18 cellular contexts compared by ENCODE assay signal in the genomic region with DNA sequence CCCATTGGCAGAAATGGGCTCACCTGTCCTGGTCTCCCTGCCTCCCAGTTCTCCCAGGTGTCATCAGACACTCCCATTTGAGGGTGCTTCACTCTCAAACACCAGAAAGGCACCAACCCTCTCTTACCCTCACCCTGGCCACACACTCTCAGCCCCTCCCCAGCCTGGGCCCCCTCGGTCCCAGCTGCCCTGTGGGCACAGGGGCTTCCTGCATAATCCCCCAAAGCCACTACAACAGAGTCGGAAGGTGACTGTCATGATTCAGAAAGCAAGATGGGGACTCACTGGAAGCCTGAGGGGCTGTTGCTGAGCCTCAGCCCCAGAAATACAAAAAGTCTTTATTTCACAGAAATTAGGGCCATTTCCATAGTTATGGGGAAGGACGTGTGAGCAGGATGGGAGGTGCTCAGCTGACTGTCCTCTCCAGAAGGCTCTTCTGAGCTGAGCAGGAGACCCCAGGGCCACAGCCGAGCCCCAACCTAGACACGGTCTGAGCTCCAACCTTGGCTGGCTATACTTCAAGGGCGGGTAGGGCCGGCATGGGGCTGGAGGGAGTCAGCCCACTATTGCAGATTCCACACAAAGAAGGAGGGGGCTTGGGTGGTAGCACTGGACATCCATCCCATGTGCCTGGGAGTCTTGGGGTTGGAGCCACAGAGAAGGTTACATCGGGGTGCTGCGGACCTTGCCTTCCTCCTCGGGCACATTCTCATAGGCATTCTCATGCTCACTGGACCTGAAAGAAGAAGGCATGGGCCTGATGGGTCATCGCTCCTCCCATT. TPM values are rescaled to one million over a fixed set of nuclear protein-coding genes. Genes with fewer than 3 reads are reported as not detected.
A peak's percentile ranks its signal among the peaks of the same experiment; 100 is the strongest.
DNase-seq lines count a peak whose midpoint lies in the region; ATAC-seq and TF ChIP-seq lines count a peak whose summit lies in the region.
"Had no signal": no experiment of that assay in that cellular context is flagged by ENCODE, and none has a peak within 500 bp of the region (broad histone marks: within the 10 kb centered on the region; RNA-seq: fewer than 3 reads in every experiment).

No MANE protein-coding gene starts in this region.

- 85% methylated on average over 9 of the region's 11 CpGs for WGBS in esophagus muscularis mucosa

- DNase-seq in activated CD8-positive, alpha-beta T cell treated with anti-CD3 and anti-CD28 coated beads, Interleukin-2, amount 10 ng/mL, durations not matched to agents 7 days and 5 days = peak; percentile 19
- DNase-seq in activated CD8-positive, alpha-beta T cell treated with anti-CD3 and anti-CD28 coated beads for 36 hours = no peak
- peak; percentile 35 for DNase-seq in H7
- DNase-seq in esophagus muscularis mucosa (ENCODE audit: extremely low spot score) = peak; percentile 82
- DNase-seq in osteocyte (ENCODE audit: extremely low spot score, unreplicated experiment) = peak; percentile 63
- no peak for DNase-seq in WERI-Rb-1
- no peak for DNase-seq in colonic mucosa
- DNase-seq in T-helper 9 cell = no peak
- DNase-seq: BE2C; CD4-positive, alpha-beta T cell; DMS79; GOT3; KBM-7; MV-4-11; NCI-H1694 treated with DMSO at 0.1 percent for 48 hours; NCI-H748 treated with DMSO at 0.1 percent for 48 hours; SHP77 treated with DMSO at 0.1 percent for 48 hours had no signal

- H3K27me3 Mint-ChIP-seq in activated CD8-positive, alpha-beta T cell treated with anti-CD3 and anti-CD28 coated beads, Interleukin-2, amount 10 ng/mL, durations not matched to agents 7 days and 5 days (ENCODE audit: low read depth) = peaks cover 18% of the 10 kb centered on the region
- H3K27me3 Mint-ChIP-seq in activated CD8-positive, alpha-beta T cell treated with anti-CD3 and anti-CD28 coated beads for 36 hours = peaks cover 21% of the 10 kb centered on the region
- H3K27me3 Mint-ChIP-seq in osteocyte (ENCODE audit: unreplicated experiment) = peaks cover 5% of the 10 kb centered on the region

- TF ChIP-seq EP300 in esophagus muscularis mucosa (IDR thresholded peaks at IDR 0.05) = no peak

- no peak for TF ChIP-seq CTCF in activated CD8-positive, alpha-beta T cell treated with anti-CD3 and anti-CD28 coated beads for 36 hours (IDR thresholded peaks at IDR 0.05)
- TF ChIP-seq CTCF in esophagus muscularis mucosa (IDR thresholded peaks at IDR 0.05) (no peak), osteocyte (IDR thresholded peaks at IDR 0.05) (no peak), WERI-Rb-1 (IDR thresholded peaks at IDR 0.05; ENCODE audit: low read depth, low read length) (no peak), colonic mucosa (IDR thresholded peaks at IDR 0.05) (no peak)

- intact Hi-C loops in activated CD8-positive, alpha-beta T cell treated with anti-CD3 and anti-CD28 coated beads for 36 hours (cut with micrococcal nuclease) = no loop called here
- intact Hi-C loops in esophagus muscularis mucosa (cut with DNase I) = no loop called here
- intact Hi-C loops in colonic mucosa (cut with DNase I) = loop anchor here (10.0 kb wide), 1 partner anchor 241 kb away; no protein-coding TSS in a partner anchor

- peaks cover 22% of the 10 kb centered on the region for H3K27me3 ChIP-seq in H7 (ENCODE audit: control insufficient read depth, insufficient read depth, low read length)
- peaks cover 0 to 39% (median 0%) of the 10 kb centered on the region in 4 donors for H3K27me3 ChIP-seq in esophagus muscularis mucosa
- H3K27me3 ChIP-seq in WERI-Rb-1 (ENCODE audit: insufficient read depth, low read depth, severe bottlenecking) = no peaks in the 10 kb centered on the region
- H3K27me3 ChIP-seq in colonic mucosa = no peaks in the 10 kb centered on the region
- H3K27me3 ChIP-seq: BE2C had no signal

- no peak for ATAC-seq in activated CD8-positive, alpha-beta T cell treated with anti-CD3 and anti-CD28 coated beads, Interleukin-2, amount 10 ng/mL, durations not matched to agents 7 days and 5 days
- no peak for ATAC-seq in activated CD8-positive, alpha-beta T cell treated with anti-CD3 and anti-CD28 coated beads for 36 hours

- POLR2A ChIA-PET in activated CD8-positive, alpha-beta T cell treated with anti-CD3 and anti-CD28 coated beads, Interleukin-2, amount 10 ng/mL, durations not matched to agents 7 days and 5 days (lab: Charles Lee) = no interaction called here
- POLR2A ChIA-PET in activated CD8-positive, alpha-beta T cell treated with anti-CD3 and anti-CD28 coated beads for 36 hours (lab: Charles Lee) = no interaction called here

- H3K4me1 Mint-ChIP-seq in activated CD8-positive, alpha-beta T cell treated with anti-CD3 and anti-CD28 coated beads, Interleukin-2, amount 10 ng/mL, durations not matched to agents 7 days and 5 days (ENCODE audit: low read depth) = peaks cover 8% of the 10 kb centered on the region
- H3K4me1 Mint-ChIP-seq in activated CD8-positive, alpha-beta T cell treated with anti-CD3 and anti-CD28 coated beads for 36 hours (ENCODE audit: low read depth) = peaks cover 6% of the 10 kb centered on the region
- H3K4me1 Mint-ChIP-seq in osteocyte (ENCODE audit: unreplicated experiment) = peaks cover 12% of the 10 kb centered on the region

- no peaks in the 10 kb centered on the region for H3K36me3 Mint-ChIP-seq in activated CD8-positive, alpha-beta T cell treated with anti-CD3 and anti-CD28 coated beads, Interleukin-2, amount 10 ng/mL, durations not matched to agents 7 days and 5 days (ENCODE audit: low read depth)
- H3K36me3 Mint-ChIP-seq in activated CD8-positive, alpha-beta T cell treated with anti-CD3 and anti-CD28 coated beads for 36 hours (ENCODE audit: low read depth) = no peaks in the 10 kb centered on the region
- H3K36me3 Mint-ChIP-seq in osteocyte (ENCODE audit: unreplicated experiment) = no peaks in the 10 kb centered on the region

- H3K4me1 ChIP-seq in esophagus muscularis mucosa (peaks cover 15 to 19% (median 17%) of the 10 kb centered on the region in 4 donors), colonic mucosa (peaks cover under 1% of the 10 kb centered on the region)
- H3K4me1 ChIP-seq: BE2C had no signal

- H3K27ac Mint-ChIP-seq in activated CD8-positive, alpha-beta T cell treated with anti-CD3 and anti-CD28 coated beads, Interleukin-2, amount 10 ng/mL, durations not matched to agents 7 days and 5 days = no peak overlapping the region
- H3K27ac Mint-ChIP-seq in activated CD8-positive, alpha-beta T cell treated with anti-CD3 and anti-CD28 coated beads for 36 hours = no peak overlapping the region
- H3K27ac Mint-ChIP-seq in osteocyte (ENCODE audit: unreplicated experiment) = no peak overlapping the region
- H3K27ac Mint-ChIP-seq: CD4-positive, alpha-beta T cell had no signal

- CTCF ChIA-PET in activated CD8-positive, alpha-beta T cell treated with anti-CD3 and anti-CD28 coated beads, Interleukin-2, amount 10 ng/mL, durations not matched to agents 7 days and 5 days (lab: Charles Lee) = interaction anchor here (0.8 to 3.8 kb wide), 3 partner anchors 8 to 11 kb away, joined by 3 to 19 read pairs (median 4); no protein-coding TSS in a partner anchor
- CTCF ChIA-PET in activated CD8-positive, alpha-beta T cell treated with anti-CD3 and anti-CD28 coated beads for 36 hours (lab: Charles Lee) = interaction anchor here (1.2 to 3.1 kb wide), 4 partner anchors 8 to 254 kb away, joined by 3 to 26 read pairs (median 5); partner anchors contain the start of gene FOXD2

- H3K4me3 ChIP-seq in H7 (ENCODE audit: insufficient read depth, low read depth, low read length) = no peak overlapping the region
- H3K4me3 ChIP-seq in esophagus muscularis mucosa = no peak overlapping the region
- H3K4me3 ChIP-seq in WERI-Rb-1 (ENCODE audit: low read depth, low read length) = no peak overlapping the region
- no peak overlapping the region for H3K4me3 ChIP-seq in colonic mucosa

- no peaks in the 10 kb centered on the region for H3K9me3 Mint-ChIP-seq in activated CD8-positive, alpha-beta T cell treated with anti-CD3 and anti-CD28 coated beads, Interleukin-2, amount 10 ng/mL, durations not matched to agents 7 days and 5 days (ENCODE audit: insufficient read depth)
- no peaks in the 10 kb centered on the region for H3K9me3 Mint-ChIP-seq in activated CD8-positive, alpha-beta T cell treated with anti-CD3 and anti-CD28 coated beads for 36 hours
- no peaks in the 10 kb centered on the region for H3K9me3 Mint-ChIP-seq in osteocyte (ENCODE audit: unreplicated experiment)
- H3K9me3 Mint-ChIP-seq: CD4-positive, alpha-beta T cell had no signal

- H3K36me3 ChIP-seq in H7 (replicated peaks; ENCODE audit: control insufficient read depth, insufficient read depth, low read length) (no peaks in the 10 kb centered on the region), esophagus muscularis mucosa (no peaks in the 10 kb centered on the region), WERI-Rb-1 (no peaks in the 10 kb centered on the region), colonic mucosa (no peaks in the 10 kb centered on the region)
- H3K36me3 ChIP-seq: BE2C had no signal

- no peaks in the 10 kb centered on the region for H3K9me3 ChIP-seq in esophagus muscularis mucosa
- no peaks in the 10 kb centered on the region for H3K9me3 ChIP-seq in WERI-Rb-1 (ENCODE audit: severe bottlenecking)
- H3K9me3 ChIP-seq in colonic mucosa = no peaks in the 10 kb centered on the region
- H3K9me3 ChIP-seq: BE2C had no signal

- TF ChIP-seq POLR2A in esophagus muscularis mucosa (IDR thresholded peaks at IDR 0.05; ENCODE audit: low read depth) = no peak

- H3K4me3 Mint-ChIP-seq in activated CD8-positive, alpha-beta T cell treated with anti-CD3 and anti-CD28 coated beads, Interleukin-2, amount 10 ng/mL, durations not matched to agents 7 days and 5 days = no peak overlapping the region
- no peak overlapping the region for H3K4me3 Mint-ChIP-seq in activated CD8-positive, alpha-beta T cell treated with anti-CD3 and anti-CD28 coated beads for 36 hours
- H3K4me3 Mint-ChIP-seq in osteocyte (ENCODE audit: unreplicated experiment) = no peak overlapping the region
- H3K4me3 Mint-ChIP-seq: CD4-positive, alpha-beta T cell had no signal

- H3K27ac ChIP-seq in esophagus muscularis mucosa (replicated peaks in 1 of 4) = no peak overlapping the region
- no peak overlapping the region for H3K27ac ChIP-seq in WERI-Rb-1
- H3K27ac ChIP-seq in colonic mucosa = no peak overlapping the region

- no peak overlapping the region for H3K9ac ChIP-seq in colonic mucosa (ENCODE audit: low read depth in 2 of 2, low read length in 2 of 2)

RNA-seq across cellular contexts. Expression of gene PDZK1IP1, which starts 6.3 kb away (rescaled TPM):
- total RNA-seq in activated CD8-positive, alpha-beta T cell treated with anti-CD3 and anti-CD28 coated beads, Interleukin-2, amount 10 ng/mL, durations not matched to agents 7 days and 5 days = not detected
- not detected for total RNA-seq in activated CD8-positive, alpha-beta T cell treated with anti-CD3 and anti-CD28 coated beads for 36 hours
- total RNA-seq in H7 (2014; rRNA removed; shearing (Covaris generic)) = not detected in 2 replicates
- 1 to 10 TPM in 1 of 4 donors, not detected in 3; 1.8 TPM for total RNA-seq in esophagus muscularis mucosa
- total RNA-seq in osteocyte = not detected in 2 replicates
- total RNA-seq in colonic mucosa = 10 to 100 TPM; 40.6 to 85.2 TPM
- total RNA-seq: CD4-positive, alpha-beta T cell; OCI-LY7 had no signal

RNA-seq across cellular contexts. Expression of gene CYP4A22, which starts 46.3 kb away (rescaled TPM):
- total RNA-seq in activated CD8-positive, alpha-beta T cell treated with anti-CD3 and anti-CD28 coated beads, Interleukin-2, amount 10 ng/mL, durations not matched to agents 7 days and 5 days = not detected
- not detected for total RNA-seq in activated CD8-positive, alpha-beta T cell treated with anti-CD3 and anti-CD28 coated beads for 36 hours
- not detected in 2 replicates for total RNA-seq in H7 (2014; rRNA removed; shearing (Covaris generic))
- under 1 TPM in 2 of 4 donors, not detected in 2; 0.19 to 0.46 TPM for total RNA-seq in esophagus muscularis mucosa
- total RNA-seq in osteocyte = not detected in 2 replicates
- not detected for total RNA-seq in colonic mucosa
- total RNA-seq: CD4-positive, alpha-beta T cell; OCI-LY7 had no signal

RNA-seq across cellular contexts. Expression of gene TAL1, which starts 48.5 kb away (rescaled TPM):
- total RNA-seq in activated CD8-positive, alpha-beta T cell treated with anti-CD3 and anti-CD28 coated beads, Interleukin-2, amount 10 ng/mL, durations not matched to agents 7 days and 5 days = not detected
- not detected for total RNA-seq in activated CD8-positive, alpha-beta T cell treated with anti-CD3 and anti-CD28 coated beads for 36 hours
- 0.07 and 0.70 TPM in 2 replicates for total RNA-seq in H7 (2014; rRNA removed; shearing (Covaris generic))
- 1 to 10 TPM; 2.5 to 4.8 (median 4.1) TPM for total RNA-seq in esophagus muscularis mucosa
- not detected in 2 replicates for total RNA-seq in osteocyte
- 1 to 10 TPM in 1 of 2 donors, under 1 TPM in 1; 0.90 to 1.2 TPM for total RNA-seq in colonic mucosa
- total RNA-seq: CD4-positive, alpha-beta T cell; OCI-LY7 had no signal

Comparison
In these comparisons a context has a peak if more than half of its experiments do, and no peak if none do; other contexts are left out.
1. DNase-seq: peak in activated CD8-positive, alpha-beta T cell treated with anti-CD3 and anti-CD28 coated beads, Interleukin-2, amount 10 ng/mL, durations not matched to agents 7 days and 5 days (single experiment), H7 (single experiment), esophagus muscularis mucosa (single experiment) and osteocyte (single experiment); none in activated CD8-positive, alpha-beta T cell treated with anti-CD3 and anti-CD28 coated beads for 36 hours (single experiment), WERI-Rb-1 (single experiment), colonic mucosa (single experiment) and T-helper 9 cell (single experiment).
2. RNA of gene PDZK1IP1, which starts 6.3 kb away (total RNA-seq): 40.6 to 85.2 TPM in colonic mucosa; 1.8 TPM in esophagus muscularis mucosa, not detected in activated CD8-positive, alpha-beta T cell treated with anti-CD3 and anti-CD28 coated beads, Interleukin-2, amount 10 ng/mL, durations not matched to agents 7 days and 5 days, not detected in activated CD8-positive, alpha-beta T cell treated with anti-CD3 and anti-CD28 coated beads for 36 hours, not detected in H7 and not detected in osteocyte; every median in the first group is over 10 times any median in the second.